ENCODE assay signal across 21 cellular contexts in the genomic region with DNA sequence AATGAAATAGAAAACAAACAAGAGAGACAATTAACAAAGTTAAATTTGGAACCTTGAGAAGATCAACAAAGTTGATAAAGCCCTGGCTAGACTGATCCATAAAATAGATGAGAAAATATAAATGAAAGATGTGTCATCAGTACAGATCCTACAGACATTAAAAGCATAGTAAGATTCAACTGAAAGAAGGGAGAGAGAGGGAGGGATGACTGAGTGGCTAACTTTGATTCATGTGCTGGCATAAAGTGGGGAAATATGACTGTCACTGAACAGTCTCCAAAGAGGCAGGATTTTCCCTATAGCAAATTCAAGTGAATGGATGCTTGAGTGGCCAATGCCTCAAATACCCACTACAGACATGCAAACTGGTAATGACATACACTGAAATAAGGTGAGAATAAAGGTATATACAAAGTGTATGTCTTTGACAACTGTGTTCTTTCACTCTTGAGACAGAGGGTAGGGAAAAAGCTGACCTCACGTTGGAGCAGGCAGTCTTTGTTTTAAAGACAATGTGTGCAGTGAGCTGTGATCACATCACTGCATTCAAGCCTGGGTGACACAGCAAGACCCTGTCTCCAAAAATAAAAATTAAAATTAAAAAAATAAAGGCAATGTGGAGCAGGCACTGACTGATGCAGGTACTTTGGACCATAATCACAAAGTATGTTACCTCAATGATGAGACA. TPM values are rescaled to one million over a fixed set of nuclear protein-coding genes. Genes with fewer than 3 reads are reported as not detected.
DNase-seq lines count a peak whose midpoint lies in the region; ATAC-seq and TF ChIP-seq lines count a peak whose summit lies in the region.
"Had no signal": no experiment of that assay in that cellular context is flagged by ENCODE, and none has a peak within 500 bp of the region (broad histone marks: within the 10 kb centered on the region; RNA-seq: fewer than 3 reads in every experiment).

No MANE protein-coding gene starts in this region.

- H3K36me3 Mint-ChIP-seq in activated CD4-positive, alpha-beta T cell treated with anti-CD3 and anti-CD28 coated beads, Interleukin-2, amount 10 ng/mL, durations not matched to agents 7 days and 5 days (ENCODE audit: low read depth), result peaks cover 8% of the 10 kb centered on the region
- peaks cover 8% of the 10 kb centered on the region for H3K36me3 Mint-ChIP-seq in activated CD4-positive, alpha-beta T cell treated with anti-CD3 and anti-CD28 coated beads, Interleukin-2, amount 10 ng/mL, durations not matched to agents 24 days and 14 days (ENCODE audit: low read depth)

- H3K36me3 ChIP-seq in colonic mucosa, result no peaks in the 10 kb centered on the region
- H3K36me3 ChIP-seq: Peyer's patch had no signal

- CTCF ChIA-PET in activated CD4-positive, alpha-beta T cell treated with anti-CD3 and anti-CD28 coated beads, Interleukin-2, amount 10 ng/mL, durations not matched to agents 7 days and 5 days (lab: Charles Lee), result no interaction called here

- no peak overlapping the region for H3K4me3 Mint-ChIP-seq in activated CD4-positive, alpha-beta T cell treated with anti-CD3 and anti-CD28 coated beads, Interleukin-2, amount 10 ng/mL, durations not matched to agents 7 days and 5 days
- H3K4me3 Mint-ChIP-seq in activated CD4-positive, alpha-beta T cell treated with anti-CD3 and anti-CD28 coated beads, Interleukin-2, amount 10 ng/mL, durations not matched to agents 24 days and 14 days, result no peak overlapping the region
- H3K4me3 Mint-ChIP-seq: IgD-negative memory B cell had no signal

- H3K4me1 Mint-ChIP-seq in activated CD4-positive, alpha-beta T cell treated with anti-CD3 and anti-CD28 coated beads, Interleukin-2, amount 10 ng/mL, durations not matched to agents 7 days and 5 days, result no peaks in the 10 kb centered on the region
- peaks cover 2% of the 10 kb centered on the region for H3K4me1 Mint-ChIP-seq in activated CD4-positive, alpha-beta T cell treated with anti-CD3 and anti-CD28 coated beads, Interleukin-2, amount 10 ng/mL, durations not matched to agents 24 days and 14 days

- no peak overlapping the region for H3K4me3 ChIP-seq in colonic mucosa
- H3K4me3 ChIP-seq: GM23248, Peyer's patch had no signal

- ATAC-seq in GM18907 (IDR thresholded peaks at IDR 0.05; ENCODE audit: unreplicated experiment), result no peak
- ATAC-seq in GM18511 (IDR thresholded peaks at IDR 0.05; ENCODE audit: unreplicated experiment), result no peak

- no peak for DNase-seq in activated CD4-positive, alpha-beta T cell treated with anti-CD3 and anti-CD28 coated beads, Interleukin-2, amount 10 ng/mL, durations not matched to agents 7 days and 5 days
- no peak for DNase-seq in activated CD4-positive, alpha-beta T cell treated with anti-CD3 and anti-CD28 coated beads, Interleukin-2, amount 10 ng/mL, durations not matched to agents 24 days and 14 days
- DNase-seq in NCI-H69 (lab: John Stamatoyannopoulos, UW) (peak; percentile 23), colonic mucosa (peak; percentile 3), cerebellum (ENCODE audit: low spot score) (no peak)
- DNase-seq: 8988T, Calu3, DMS79 treated with DMSO at 0.1 percent for 48 hours, GM23248, HCEC 1CT, NCI-H1092, NCI-H1417 treated with DMSO at 0.1 percent for 48 hours, NCI-H187 treated with DMSO at 0.1 percent for 48 hours, NCI-H2107, NCI-H446 treated with DMSO at 0.1 percent for 48 hours, NCI-H526, SHP77 treated with DMSO at 0.1 percent for 48 hours had no signal

- no peaks in the 10 kb centered on the region for H3K27me3 Mint-ChIP-seq in activated CD4-positive, alpha-beta T cell treated with anti-CD3 and anti-CD28 coated beads, Interleukin-2, amount 10 ng/mL, durations not matched to agents 7 days and 5 days
- no peaks in the 10 kb centered on the region for H3K27me3 Mint-ChIP-seq in activated CD4-positive, alpha-beta T cell treated with anti-CD3 and anti-CD28 coated beads, Interleukin-2, amount 10 ng/mL, durations not matched to agents 24 days and 14 days
- H3K27me3 Mint-ChIP-seq: IgD-negative memory B cell had no signal

- POLR2A ChIA-PET in activated CD4-positive, alpha-beta T cell treated with anti-CD3 and anti-CD28 coated beads, Interleukin-2, amount 10 ng/mL, durations not matched to agents 7 days and 5 days (lab: Charles Lee), result no interaction called here

- no peaks in the 10 kb centered on the region for H3K9me3 ChIP-seq in colonic mucosa
- H3K9me3 ChIP-seq: Peyer's patch had no signal

- peaks cover 13% of the 10 kb centered on the region for H3K9me3 Mint-ChIP-seq in activated CD4-positive, alpha-beta T cell treated with anti-CD3 and anti-CD28 coated beads, Interleukin-2, amount 10 ng/mL, durations not matched to agents 7 days and 5 days
- peaks cover 10% of the 10 kb centered on the region for H3K9me3 Mint-ChIP-seq in activated CD4-positive, alpha-beta T cell treated with anti-CD3 and anti-CD28 coated beads, Interleukin-2, amount 10 ng/mL, durations not matched to agents 24 days and 14 days

- no peaks in the 10 kb centered on the region for H3K4me1 ChIP-seq in colonic mucosa
- H3K4me1 ChIP-seq: Peyer's patch had no signal

- H3K27ac ChIP-seq in colonic mucosa, result no peak overlapping the region
- H3K27ac ChIP-seq: GM23248, Peyer's patch had no signal

- peak overlapping the region; percentile 39 for H3K27ac Mint-ChIP-seq in activated CD4-positive, alpha-beta T cell treated with anti-CD3 and anti-CD28 coated beads, Interleukin-2, amount 10 ng/mL, durations not matched to agents 7 days and 5 days
- H3K27ac Mint-ChIP-seq in activated CD4-positive, alpha-beta T cell treated with anti-CD3 and anti-CD28 coated beads, Interleukin-2, amount 10 ng/mL, durations not matched to agents 24 days and 14 days, result no peak overlapping the region
- H3K27ac Mint-ChIP-seq: IgD-negative memory B cell had no signal

- intact Hi-C loops in activated CD4-positive, alpha-beta T cell treated with anti-CD3 and anti-CD28 coated beads, Interleukin-2, amount 10 ng/mL, durations not matched to agents 24 days and 14 days (cut with micrococcal nuclease), result no loop called here
- intact Hi-C loops in colonic mucosa (cut with DNase I), result no loop called here

- TF ChIP-seq CTCF in colonic mucosa (IDR thresholded peaks at IDR 0.05), result no peak

- H3K9ac ChIP-seq in colonic mucosa (ENCODE audit: low read depth in 2 of 2, low read length in 2 of 2), result no peak overlapping the region
- H3K9ac ChIP-seq: GM23248 had no signal

- no peaks in the 10 kb centered on the region for H3K27me3 ChIP-seq in colonic mucosa
- H3K27me3 ChIP-seq: Peyer's patch had no signal

RNA-seq across cellular contexts. Expression of gene CHD2, which starts 35.9 kb away (rescaled TPM):
- total RNA-seq in activated CD4-positive, alpha-beta T cell treated with anti-CD3 and anti-CD28 coated beads, Interleukin-2, amount 10 ng/mL, durations not matched to agents 7 days and 5 days, result 100 to 1,000 TPM; 129 to 148 TPM
- total RNA-seq in activated CD4-positive, alpha-beta T cell treated with anti-CD3 and anti-CD28 coated beads, Interleukin-2, amount 10 ng/mL, durations not matched to agents 24 days and 14 days, result 105 and 111 TPM in 2 replicates
- 100 to 1,000 TPM in 1 of 2 donors, 10 to 100 TPM in 1; 87.5 to 121 TPM for total RNA-seq in colonic mucosa
- total RNA-seq in cerebellum, result 198 TPM

Comparison
In these comparisons a context has a peak if more than half of its experiments do, and no peak if none do; other contexts are left out.
1. DNase-seq: peak in NCI-H69 (single experiment) and colonic mucosa (single experiment); none in activated CD4-positive, alpha-beta T cell treated with anti-CD3 and anti-CD28 coated beads, Interleukin-2, amount 10 ng/mL, durations not matched to agents 7 days and 5 days (single experiment), activated CD4-positive, alpha-beta T cell treated with anti-CD3 and anti-CD28 coated beads, Interleukin-2, amount 10 ng/mL, durations not matched to agents 24 days and 14 days (single experiment) and cerebellum (single experiment).